ENCODE assay signal across 11 cellular contexts in the genomic region with DNA sequence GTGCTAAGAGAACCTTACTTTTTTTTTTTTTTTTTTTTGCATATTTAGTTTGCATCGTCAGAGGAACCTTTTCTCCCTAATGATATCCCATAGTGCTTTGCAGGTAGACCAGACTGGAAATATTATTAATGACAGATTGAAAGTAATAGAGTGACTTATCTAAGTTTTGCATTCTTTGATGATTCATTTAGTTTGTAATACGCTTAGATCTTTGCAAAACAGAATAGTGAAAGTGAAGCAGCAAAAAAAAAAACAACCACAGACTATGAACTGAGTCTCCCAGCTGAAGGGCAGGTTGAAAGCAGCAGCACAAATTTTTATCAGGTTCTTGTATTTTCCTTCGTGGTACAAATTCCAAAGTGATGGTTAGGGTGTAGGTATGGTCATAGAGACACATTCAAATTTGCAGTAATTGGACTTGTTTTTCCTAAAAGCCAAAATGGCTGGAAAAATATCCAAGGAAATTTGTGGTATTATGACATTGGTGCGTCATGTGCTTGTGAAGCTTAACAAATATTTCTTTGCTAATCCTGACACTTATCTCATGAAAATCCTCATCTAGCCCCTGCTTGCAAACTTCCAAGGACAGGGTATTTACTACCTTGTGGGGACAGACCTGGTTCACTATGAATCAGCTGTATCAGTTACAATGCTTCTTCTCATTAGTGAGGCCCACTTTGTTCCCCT.
DNase-seq lines count a peak whose midpoint lies in the region; TF ChIP-seq lines count a peak whose summit lies in the region.
"Had no signal": no experiment of that assay in that cellular context is flagged by ENCODE, and none has a peak within 500 bp of the region (broad histone marks: within the 10 kb centered on the region; RNA-seq: fewer than 3 reads in every experiment).

No MANE protein-coding gene starts in this region.

- H3K27me3 ChIP-seq in KMS-11 (ENCODE audit: insufficient read depth, low read depth) = 0 out of 2 replicates have a peak, but pooled peaks cover 3% of the 10 kb centered on the region
- peaks cover 3% of the 10 kb centered on the region for H3K27me3 ChIP-seq in osteoblast (ENCODE audit: insufficient read depth, low read length)

- no peak overlapping the region for H3K4me3 ChIP-seq in KMS-11 (IDR thresholded peaks at IDR 0.05; ENCODE audit: insufficient read depth, low read depth, low read length)
- no peak overlapping the region for H3K4me3 ChIP-seq in osteoblast (ENCODE audit: insufficient read depth, low read length)
- H3K4me3 ChIP-seq: prostate gland had no signal

- peaks cover 59% of the 10 kb centered on the region for H3K4me1 ChIP-seq in KMS-11 (ENCODE audit: low read depth, poor library complexity, severe bottlenecking)
- peaks cover 3% of the 10 kb centered on the region for H3K4me1 ChIP-seq in osteoblast (ENCODE audit: insufficient read depth, low read length)
- H3K4me1 ChIP-seq: prostate gland had no signal

- no peaks in the 10 kb centered on the region for H3K9me3 ChIP-seq in osteoblast (ENCODE audit: low read depth, low read length)
- H3K9me3 ChIP-seq: prostate gland had no signal

- H3K9me3 Mint-ChIP-seq in activated CD4-positive, alpha-beta memory T cell treated with anti-CD3 and anti-CD28 coated beads for 36 hours = peaks cover 3% of the 10 kb centered on the region
- H3K9me3 Mint-ChIP-seq in activated CD4-positive, alpha-beta memory T cell treated with anti-CD3 and anti-CD28 coated beads, Interleukin-2, amount 10 ng/mL, durations not matched to agents 7 days and 5 days = no peaks in the 10 kb centered on the region

- POLR2A ChIA-PET in activated CD4-positive, alpha-beta memory T cell treated with anti-CD3 and anti-CD28 coated beads for 36 hours (lab: Charles Lee) = interaction anchor here (1.7 kb wide), 1 partner anchor 38 kb away, joined by 4 read pairs; no protein-coding TSS in a partner anchor
- POLR2A ChIA-PET in activated CD4-positive, alpha-beta memory T cell treated with anti-CD3 and anti-CD28 coated beads, Interleukin-2, amount 10 ng/mL, durations not matched to agents 7 days and 5 days (lab: Charles Lee) = interaction anchor here (0.9 kb wide), 1 partner anchor 18 kb away, joined by 3 read pairs; no protein-coding TSS in a partner anchor

- H4K20me1 ChIP-seq in KMS-11 (ENCODE audit: insufficient read depth) (no peaks in the 10 kb centered on the region), osteoblast (ENCODE audit: insufficient read depth, low read length) (no peaks in the 10 kb centered on the region)

- H2AFZ ChIP-seq in KMS-11 (ENCODE audit: low read depth) = no peak overlapping the region
- no peak overlapping the region for H2AFZ ChIP-seq in osteoblast (ENCODE audit: low read length)

- no peak for TF ChIP-seq CTCF in KMS-11 (conservative IDR thresholded peaks at IDR 0.05; ENCODE audit: low read depth, low read length)
- no peak for TF ChIP-seq CTCF in osteoblast (IDR thresholded peaks at IDR 0.05; ENCODE audit: extremely low read depth, low read depth, low read length)

- DNase-seq in activated CD4-positive, alpha-beta memory T cell treated with anti-CD3 and anti-CD28 coated beads for 36 hours = no peak
- no peak for DNase-seq in activated CD4-positive, alpha-beta memory T cell treated with anti-CD3 and anti-CD28 coated beads, Interleukin-2, amount 10 ng/mL, durations not matched to agents 7 days and 5 days
- peak; percentile 53 for DNase-seq in amniotic epithelial cell (ENCODE audit: low read depth)
- no peak for DNase-seq in osteoblast (ENCODE audit: insufficient read length, low spot score, missing footprints)
- DNase-seq in NCI-H146 treated with DMSO at 0.1 percent for 48 hours (lab: John Stamatoyannopoulos, UW; ENCODE audit: unreplicated experiment) = no peak
- no peak for DNase-seq in epidermal melanocyte (ENCODE audit: insufficient read length, low spot score)
- no peak for DNase-seq in posterior cingulate gyrus
- DNase-seq: NCI-H526 treated with DMSO at 0.1 percent for 48 hours, SIG-M5 had no signal

- H3K27me3 Mint-ChIP-seq in activated CD4-positive, alpha-beta memory T cell treated with anti-CD3 and anti-CD28 coated beads for 36 hours = peaks cover 8% of the 10 kb centered on the region
- peaks cover 11% of the 10 kb centered on the region for H3K27me3 Mint-ChIP-seq in activated CD4-positive, alpha-beta memory T cell treated with anti-CD3 and anti-CD28 coated beads, Interleukin-2, amount 10 ng/mL, durations not matched to agents 7 days and 5 days

- no peak overlapping the region for H3K9ac ChIP-seq in KMS-11

- H3K79me2 ChIP-seq in KMS-11 (ENCODE audit: insufficient read depth, low read depth) = no peaks in the 10 kb centered on the region
- H3K79me2 ChIP-seq in osteoblast (ENCODE audit: insufficient read depth, low read length) = no peaks in the 10 kb centered on the region

- no peaks in the 10 kb centered on the region for H3K36me3 Mint-ChIP-seq in activated CD4-positive, alpha-beta memory T cell treated with anti-CD3 and anti-CD28 coated beads for 36 hours
- no peaks in the 10 kb centered on the region for H3K36me3 Mint-ChIP-seq in activated CD4-positive, alpha-beta memory T cell treated with anti-CD3 and anti-CD28 coated beads, Interleukin-2, amount 10 ng/mL, durations not matched to agents 7 days and 5 days (ENCODE audit: low read depth)

- H3K36me3 ChIP-seq in KMS-11 (ENCODE audit: insufficient read depth) (no peaks in the 10 kb centered on the region), osteoblast (ENCODE audit: insufficient read depth, low read length) (no peaks in the 10 kb centered on the region)
- H3K36me3 ChIP-seq: prostate gland had no signal

- H3K27ac Mint-ChIP-seq in activated CD4-positive, alpha-beta memory T cell treated with anti-CD3 and anti-CD28 coated beads for 36 hours = no peak overlapping the region
- no peak overlapping the region for H3K27ac Mint-ChIP-seq in activated CD4-positive, alpha-beta memory T cell treated with anti-CD3 and anti-CD28 coated beads, Interleukin-2, amount 10 ng/mL, durations not matched to agents 7 days and 5 days

- H3K4me2 ChIP-seq in KMS-11 (peak overlapping the region; percentile 66), osteoblast (ENCODE audit: insufficient read depth, low read length) (peak overlapping the region; percentile 28)

- peak overlapping the region; percentile 13; the same call in 1 of the 2 replicates for H3K27ac ChIP-seq in KMS-11
- no peak overlapping the region for H3K27ac ChIP-seq in osteoblast (ENCODE audit: low read depth, low read length)
- H3K27ac ChIP-seq: prostate gland had no signal

- CTCF ChIA-PET in activated CD4-positive, alpha-beta memory T cell treated with anti-CD3 and anti-CD28 coated beads for 36 hours (lab: Charles Lee) = interaction anchor here (1.5 kb wide), 1 partner anchor 34 kb away, joined by 3 read pairs; no protein-coding TSS in a partner anchor
- CTCF ChIA-PET in activated CD4-positive, alpha-beta memory T cell treated with anti-CD3 and anti-CD28 coated beads, Interleukin-2, amount 10 ng/mL, durations not matched to agents 7 days and 5 days (lab: Charles Lee) = interaction anchor here (0.7 kb wide), 1 partner anchor 94 kb away, joined by 4 read pairs; no protein-coding TSS in a partner anchor

- intact Hi-C loops in activated CD4-positive, alpha-beta memory T cell treated with anti-CD3 and anti-CD28 coated beads for 36 hours (cut with micrococcal nuclease) = loop anchor here (1.0 to 2.0 kb wide), 2 partner anchors 37 to 178 kb away; no protein-coding TSS in a partner anchor
- intact Hi-C loops in posterior cingulate gyrus (cut with DNase I) = no loop called here

- peak overlapping the region; percentile 12 for H3K4me3 Mint-ChIP-seq in activated CD4-positive, alpha-beta memory T cell treated with anti-CD3 and anti-CD28 coated beads for 36 hours
- H3K4me3 Mint-ChIP-seq in activated CD4-positive, alpha-beta memory T cell treated with anti-CD3 and anti-CD28 coated beads, Interleukin-2, amount 10 ng/mL, durations not matched to agents 7 days and 5 days = no peak overlapping the region

- H3K4me1 Mint-ChIP-seq in activated CD4-positive, alpha-beta memory T cell treated with anti-CD3 and anti-CD28 coated beads for 36 hours (ENCODE audit: low read depth) = peaks cover 33% of the 10 kb centered on the region
- H3K4me1 Mint-ChIP-seq in activated CD4-positive, alpha-beta memory T cell treated with anti-CD3 and anti-CD28 coated beads, Interleukin-2, amount 10 ng/mL, durations not matched to agents 7 days and 5 days = peaks cover 7% of the 10 kb centered on the region
